In genomic region chr15:66705277-66705927, GRCh38 we compare ENCODE assay signal across 13 cellular contexts. TPM values are rescaled to one million over a fixed set of nuclear protein-coding genes. Genes with fewer than 3 reads are reported as not detected.
A peak's percentile ranks its signal among the peaks of the same experiment; 100 is the strongest.
DNase-seq lines count a peak whose midpoint lies in the region; ATAC-seq and TF ChIP-seq lines count a peak whose summit lies in the region.
"Had no signal": no experiment of that assay in that cellular context is flagged by ENCODE, and none has a peak within 500 bp of the region (broad histone marks: within the 10 kb centered on the region; RNA-seq: fewer than 3 reads in every experiment).

No MANE protein-coding gene starts in this region.

- peaks cover 42% of the 10 kb centered on the region for H3K4me1 Mint-ChIP-seq in brain
- peaks cover 12% of the 10 kb centered on the region for H3K4me1 Mint-ChIP-seq in T-helper 2 cell treated with Interferon-gamma antibody and Interleukin-4, amounts not matched to agents 5 μg/mL and 100 μg/mL, for 36 hours (ENCODE audit: low read depth)

- no peaks in the 10 kb centered on the region for H3K36me3 Mint-ChIP-seq in brain
- no peaks in the 10 kb centered on the region for H3K36me3 Mint-ChIP-seq in T-helper 2 cell treated with Interferon-gamma antibody and Interleukin-4, amounts not matched to agents 5 μg/mL and 100 μg/mL, for 36 hours (ENCODE audit: low read depth)

- peak overlapping the region; percentile 2 to 98 (median 87) for H3K4me3 Mint-ChIP-seq in brain
- H3K4me3 Mint-ChIP-seq in T-helper 2 cell treated with Interferon-gamma antibody and Interleukin-4, amounts not matched to agents 5 μg/mL and 100 μg/mL, for 36 hours, result no peak overlapping the region

- no peak for DNase-seq in heart right ventricle
- no peak for DNase-seq in left ventricle myocardium superior
- DNase-seq in NCI-H748 treated with DMSO at 0.1 percent for 48 hours (lab: John Stamatoyannopoulos, UW), result no peak
- no peak for DNase-seq in T-helper 2 cell treated with Interferon-gamma antibody and Interleukin-4, amounts not matched to agents 5 μg/mL and 100 μg/mL, for 36 hours (ENCODE audit: low spot score)
- DNase-seq: effector memory CD4-positive, alpha-beta T cell; stimulated activated CD4-positive, alpha-beta T cell treated with anti-CD3 and anti-CD28 coated beads, Interleukin-12 subunit alpha, Interleukin-12 subunit beta, amount 100 ng/mL, for 4 hours had no signal

- no peaks in the 10 kb centered on the region for H3K9me3 Mint-ChIP-seq in brain
- H3K9me3 Mint-ChIP-seq in T-helper 2 cell treated with Interferon-gamma antibody and Interleukin-4, amounts not matched to agents 5 μg/mL and 100 μg/mL, for 36 hours, result no peaks in the 10 kb centered on the region
- H3K9me3 Mint-ChIP-seq: activated T-helper 2 cell treated with anti-CD3 and anti-CD28 coated beads, Interferon-gamma antibody, Interleukin-2, Interleukin-4, amounts not matched to agents 10 μg/mL and 5 μg/mL and 100 μg/mL, durations not matched to agents 14 hours and 24 hours and 36 hours; stimulated activated effector memory CD8-positive, alpha-beta T cell treated with anti-CD3 and anti-CD28 coated beads, Interleukin-12 subunit alpha, Interleukin-12 subunit beta, amount 100 ng/mL, for 72 hours had no signal

- H3K4me1 ChIP-seq in heart right ventricle (peaks cover 9 to 71% (median 48%) of the 10 kb centered on the region in 9 donors), mesodermal cell (ENCODE audit: control insufficient read depth, insufficient read depth, low read length, poor library complexity, severe bottlenecking) (peaks cover 40% of the 10 kb centered on the region), urinary bladder (ENCODE audit: insufficient read depth) (no peaks in the 10 kb centered on the region)

- H3K9me3 ChIP-seq in heart right ventricle, result no peaks in the 10 kb centered on the region
- H3K9me3 ChIP-seq in mesodermal cell (ENCODE audit: control insufficient read depth, low read length), result no peaks in the 10 kb centered on the region

- no peak for ATAC-seq in heart right ventricle
- ATAC-seq in left ventricle myocardium superior, result no peak
- no peak for ATAC-seq in GM21825 (IDR thresholded peaks at IDR 0.05; ENCODE audit: unreplicated experiment)
- ATAC-seq: stimulated activated effector memory CD8-positive, alpha-beta T cell treated with anti-CD3 and anti-CD28 coated beads, Interleukin-12 subunit alpha, Interleukin-12 subunit beta, amount 100 ng/mL, for 72 hours had no signal

- 81 to 85% methylated on average over 3 of the region's 3 CpGs for WGBS in heart right ventricle, 2 donors
- 43 to 76% methylated on average over 1 to 3 of the region's 3 CpGs for WGBS in mesodermal cell (ENCODE audit: insufficient coverage in 2 of 2), 2 experiments
- WGBS in urinary bladder, result 62% methylated on average over 3 of the region's 3 CpGs

- H3K4me3 ChIP-seq in heart right ventricle (peak overlapping the region in 9 of 10 donors; percentile 62 to 85 (median 77)), mesodermal cell (ENCODE audit: extremely low read depth, insufficient read depth, low read length, poor library complexity, severe bottlenecking) (peak overlapping the region; percentile 97), urinary bladder (ENCODE audit: low read depth, low read length) (peak overlapping the region; percentile 98)

- H3K27me3 Mint-ChIP-seq in brain, result peaks cover 47% of the 10 kb centered on the region
- H3K27me3 Mint-ChIP-seq in T-helper 2 cell treated with Interferon-gamma antibody and Interleukin-4, amounts not matched to agents 5 μg/mL and 100 μg/mL, for 36 hours (ENCODE audit: low read depth), result peaks cover 27% of the 10 kb centered on the region

- H3K27me3 ChIP-seq in heart right ventricle, result peaks cover 0 to 32% (median 0%) of the 10 kb centered on the region in 7 donors

- peak overlapping the region in 3 of 5 experiments; percentile 89 to 95 (median 92) for H3K27ac Mint-ChIP-seq in brain
- H3K27ac Mint-ChIP-seq in T-helper 2 cell treated with Interferon-gamma antibody and Interleukin-4, amounts not matched to agents 5 μg/mL and 100 μg/mL, for 36 hours, result no peak overlapping the region
- H3K27ac Mint-ChIP-seq: activated T-helper 2 cell treated with anti-CD3 and anti-CD28 coated beads, Interferon-gamma antibody, Interleukin-2, Interleukin-4, amounts not matched to agents 10 μg/mL and 5 μg/mL and 100 μg/mL, durations not matched to agents 14 hours and 24 hours and 36 hours; stimulated activated effector memory CD8-positive, alpha-beta T cell treated with anti-CD3 and anti-CD28 coated beads, Interleukin-12 subunit alpha, Interleukin-12 subunit beta, amount 100 ng/mL, for 72 hours had no signal

- intact Hi-C loops in heart right ventricle (cut with DNase I), result loop anchor here in 4 of 10 donors (5.0 to 10.0 kb wide), 5 partner anchors 59 to 159 kb away; no protein-coding TSS in a partner anchor
- intact Hi-C loops in left ventricle myocardium superior (cut with micrococcal nuclease), result loop anchor here (10.0 kb wide), 2 partner anchors 69 to 139 kb away; no protein-coding TSS in a partner anchor

- H3K27ac ChIP-seq in heart right ventricle, result peak overlapping the region in 6 of 10 donors; percentile 83 to 97 (median 94)
- H3K27ac ChIP-seq in mesodermal cell (ENCODE audit: low read depth, low read length, severe bottlenecking), result peak overlapping the region; percentile 91
- peak overlapping the region; percentile 39 for H3K27ac ChIP-seq in urinary bladder (ENCODE audit: low read depth)
- H3K27ac ChIP-seq: C4-2B had no signal

- TF ChIP-seq CTCF in heart right ventricle (IDR thresholded peaks at IDR 0.05) (no peak), brain (conservative IDR thresholded peaks at IDR 0.05) (no peak)

- H3K36me3 ChIP-seq in heart right ventricle, result peaks cover 0 to 11% (median 0%) of the 10 kb centered on the region in 9 donors
- peaks cover 66% of the 10 kb centered on the region for H3K36me3 ChIP-seq in mesodermal cell (ENCODE audit: control insufficient read depth, insufficient read depth, low read length)
- H3K36me3 ChIP-seq in urinary bladder (ENCODE audit: insufficient read depth), result no peaks in the 10 kb centered on the region

RNA-seq across cellular contexts. Expression of gene SMAD6, which starts 3.4 kb away (rescaled TPM):
- total RNA-seq in heart right ventricle (10 to 100 TPM; 12.2 to 43.4 (median 20.6) TPM), left ventricle myocardium superior (14.9 TPM), urinary bladder (31.1 TPM)
- polyA plus RNA-seq in heart right ventricle (10 to 100 TPM in 1 of 2 donors, 1 to 10 TPM in 1; 6.6 to 19.5 TPM), brain (ENCODE audit: insufficient read depth, low read depth, low replicate concordance) (2.3 TPM), urinary bladder (20.1 TPM)
- 111 TPM for polyA plus RNA-seq in mesodermal cell (2013, experiment 1 of 2)
- 96.8 TPM for polyA plus RNA-seq in mesodermal cell (2013, experiment 2 of 2)

Comparison
In these comparisons a context has a peak if more than half of its experiments do, and no peak if none do; other contexts are left out.
1. H3K27ac ChIP-seq: peak in every context shown above with its lines; median percentile 94 in heart right ventricle; 91 in mesodermal cell; 39 in urinary bladder.